ENCODE assay signal across 8 cellular contexts in the genomic region with DNA sequence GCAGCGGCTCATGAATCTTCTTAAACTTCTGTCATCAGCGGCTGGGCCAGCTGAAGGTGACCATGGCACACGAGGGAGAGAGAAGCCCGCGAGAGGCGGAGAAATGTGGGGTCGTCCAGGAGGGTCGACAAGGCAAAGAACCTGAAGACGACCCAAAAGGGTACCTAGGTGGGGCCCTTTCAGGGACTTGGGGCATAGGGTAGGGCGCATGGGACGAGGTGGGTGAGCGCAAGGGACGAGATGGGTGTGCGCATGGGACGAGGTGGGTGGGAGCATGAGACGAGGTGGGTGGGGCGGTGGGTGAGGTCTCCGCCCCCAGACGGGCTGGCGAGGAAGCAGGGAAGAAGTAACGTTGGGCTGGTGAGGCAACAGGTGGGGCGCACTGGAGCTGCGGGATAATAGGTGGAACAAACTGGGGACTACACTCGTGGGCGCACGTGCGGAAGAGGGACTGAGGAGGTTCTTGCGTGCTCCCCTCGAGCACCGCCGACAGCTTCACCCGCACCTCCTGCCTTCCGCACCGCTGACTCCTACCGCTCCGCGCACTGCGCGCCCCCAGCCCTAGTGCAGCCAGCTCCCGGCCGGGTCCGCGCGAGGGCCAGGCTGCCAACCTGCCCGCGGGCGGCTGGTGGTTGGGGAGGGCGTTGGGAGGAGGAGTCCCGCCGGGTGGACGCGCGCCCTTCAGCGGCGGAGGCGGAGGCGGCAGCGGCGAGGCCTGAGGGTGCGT. TPM values are rescaled to one million over a fixed set of nuclear protein-coding genes. Genes with fewer than 3 reads are reported as not detected.
A peak's percentile ranks its signal among the peaks of the same experiment; 100 is the strongest.
DNase-seq lines count a peak whose midpoint lies in the region; ATAC-seq lines count a peak whose summit lies in the region.

No MANE protein-coding gene starts in this region.

- peaks cover 27% of the 10 kb centered on the region for H3K27me3 Mint-ChIP-seq in activated naive CD4-positive, alpha-beta T cell treated with anti-CD3 and anti-CD28 coated beads, Interleukin-2, amount 10 ng/mL, durations not matched to agents 7 days and 5 days

- ATAC-seq in GM21529 (IDR thresholded peaks at IDR 0.05; ENCODE audit: unreplicated experiment) (peak; percentile 60), Right ventricle myocardium inferior (peak; percentile 82)

- peaks cover 24% of the 10 kb centered on the region for H3K4me1 Mint-ChIP-seq in activated naive CD4-positive, alpha-beta T cell treated with anti-CD3 and anti-CD28 coated beads, Interleukin-2, amount 10 ng/mL, durations not matched to agents 7 days and 5 days

- H3K36me3 Mint-ChIP-seq in activated naive CD4-positive, alpha-beta T cell treated with anti-CD3 and anti-CD28 coated beads, Interleukin-2, amount 10 ng/mL, durations not matched to agents 7 days and 5 days: no peaks in the 10 kb centered on the region

- peak overlapping the region; percentile 56 for H3K27ac Mint-ChIP-seq in activated naive CD4-positive, alpha-beta T cell treated with anti-CD3 and anti-CD28 coated beads, Interleukin-2, amount 10 ng/mL, durations not matched to agents 7 days and 5 days

- intact Hi-C loops in Right ventricle myocardium inferior (cut with DNase I): loop anchor here (2.0 to 10.0 kb wide), 3 partner anchors 23 to 253 kb away; a partner anchor contains a TSS

- CTCF ChIA-PET in activated naive CD4-positive, alpha-beta T cell treated with anti-CD3 and anti-CD28 coated beads, Interleukin-2, amount 10 ng/mL, durations not matched to agents 7 days and 5 days (lab: Charles Lee): interaction anchor here (0.7 to 4.1 kb wide), 14 partner anchors 24 to 1027 kb away, joined by 3 to 23 read pairs (median 3); a partner anchor contains a TSS

- peak overlapping the region; percentile 90 for H3K4me3 Mint-ChIP-seq in activated naive CD4-positive, alpha-beta T cell treated with anti-CD3 and anti-CD28 coated beads, Interleukin-2, amount 10 ng/mL, durations not matched to agents 7 days and 5 days

- DNase-seq in Daoy (ENCODE audit: low read depth): peak; percentile 88
- peak; percentile 84 for DNase-seq in HuH-7.5 (ENCODE audit: low spot score)
- DNase-seq in OCI-M1 (lab: John Stamatoyannopoulos, UW): peak; percentile 87
- peak; percentile 72 for DNase-seq in activated naive CD4-positive, alpha-beta T cell treated with anti-CD3 and anti-CD28 coated beads, Interleukin-2, amount 10 ng/mL, durations not matched to agents 7 days and 5 days
- DNase-seq in Right ventricle myocardium inferior (ENCODE audit: missing footprints): peak; percentile 83
- DNase-seq in pons (ENCODE audit: low spot score): peak; percentile 21
- DNase-seq in NK-92 (lab: John Stamatoyannopoulos, UW; ENCODE audit: unreplicated experiment): no peak

- H3K9me3 Mint-ChIP-seq in activated naive CD4-positive, alpha-beta T cell treated with anti-CD3 and anti-CD28 coated beads, Interleukin-2, amount 10 ng/mL, durations not matched to agents 7 days and 5 days: no peaks in the 10 kb centered on the region

RNA-seq across cellular contexts. Expression of a gene that starts 23.2 kb away (rescaled TPM):
- not detected in 2 replicates for total RNA-seq in Daoy (2014; rRNA removed; shearing (Covaris generic))
- total RNA-seq in Right ventricle myocardium inferior: 63.3 TPM

Comparison
In these comparisons a context has a peak if more than half of its experiments do, and no peak if none do; other contexts are left out.
1. RNA of a gene that starts 23.2 kb away (total RNA-seq): 63.3 TPM in Right ventricle myocardium inferior (single experiment); not detected in Daoy; every median in the first group is over 10 times any median in the second.